ENCODE assay signal across 2 cellular contexts in genomic region chr11:32838505-32839274, GRCh38.
TF ChIP-seq lines count a peak whose summit lies in the region.

No MANE protein-coding gene starts in this region.

TF ChIP-seq in A549, 52 proteins besides CTCF, POLR2A, EP300 and RAD21 (continued from another document):
- TF ChIP-seq ELK1 (IDR thresholded peaks at IDR 0.05; ENCODE audit: low read depth, low read length) (no peak), ATOH8 (CRISPR knock-in tag; IDR thresholded peaks at IDR 0.05; ENCODE audit: low read depth) (no peak), CHD4 (IDR thresholded peaks at IDR 0.05; ENCODE audit: borderline replicate concordance) (no peak), TFCP2L1 (CRISPR knock-in tag; IDR thresholded peaks at IDR 0.05) (no peak), RCOR1 (IDR thresholded peaks at IDR 0.05; ENCODE audit: low read depth, low read length) (no peak), CEBPB (IDR thresholded peaks at IDR 0.05) (peak; percentile 96 to 97)

TF ChIP-seq in HEK293, 187 proteins besides CTCF, POLR2A, EP300 and RAD21 (continued from another document):
- no peak for TF ChIP-seq ZBTB7A (tag by site-specific recombination; IDR thresholded peaks at IDR 0.05; ENCODE audit: low read depth)
- TF ChIP-seq ZNF223 (tag by site-specific recombination; IDR thresholded peaks at IDR 0.05), result no peak
- peak; percentile 66; the same call in 1 of the 2 replicates for TF ChIP-seq GFI1B (tag by site-specific recombination; IDR thresholded peaks at IDR 0.05)
- no peak for TF ChIP-seq ZBTB8A (tag by site-specific recombination; IDR thresholded peaks at IDR 0.05)
- no peak for TF ChIP-seq ZNF362 (tag by site-specific recombination; IDR thresholded peaks at IDR 0.05)
- TF ChIP-seq OSR2 (tag by site-specific recombination; IDR thresholded peaks at IDR 0.05), result peak; percentile 85
- no peak for TF ChIP-seq ZNF529 (tag by site-specific recombination; IDR thresholded peaks at IDR 0.05; ENCODE audit: insufficient replicate concordance)
- TF ChIP-seq ZNF558 (tag by site-specific recombination; IDR thresholded peaks at IDR 0.05), result 0 out of 2 replicates have a peak, but pooled peaks have one; percentile 20
- peak; percentile 72 for TF ChIP-seq SP7 (tag by site-specific recombination; IDR thresholded peaks at IDR 0.05)
- 0 out of 2 replicates have a peak, but pooled peaks have one; percentile 23 for TF ChIP-seq PATZ1 (tag by site-specific recombination; IDR thresholded peaks at IDR 0.05)
- TF ChIP-seq ZNF629 (tag by site-specific recombination; IDR thresholded peaks at IDR 0.05), result peak; percentile 46
- TF ChIP-seq ZNF146 (tag by site-specific recombination; IDR thresholded peaks at IDR 0.05), result no peak
- peak; percentile 74 for TF ChIP-seq PRDM6 (tag by site-specific recombination; IDR thresholded peaks at IDR 0.05)
- peak; percentile 82 for TF ChIP-seq GLIS1 (tag by site-specific recombination; IDR thresholded peaks at IDR 0.05)
- no peak for TF ChIP-seq KLF17 (tag by site-specific recombination; IDR thresholded peaks at IDR 0.05)
- peak; percentile 68 for TF ChIP-seq KLF10 (tag by site-specific recombination; IDR thresholded peaks at IDR 0.05)
- TF ChIP-seq TRIM28 (IDR thresholded peaks at IDR 0.05; ENCODE audit: borderline replicate concordance, low read length), result no peak
- peak; percentile 70; the same call in 1 of the 2 replicates for TF ChIP-seq ZNF596 (tag by site-specific recombination; IDR thresholded peaks at IDR 0.05)
- no peak for TF ChIP-seq ZNF776 (tag by site-specific recombination; IDR thresholded peaks at IDR 0.05; ENCODE audit: borderline replicate concordance)
- TF ChIP-seq ZIC2 (tag by site-specific recombination; IDR thresholded peaks at IDR 0.05), result 0 out of 2 replicates have a peak, but pooled peaks have one; percentile 16
- no peak for TF ChIP-seq ZNF580 (tag by site-specific recombination; IDR thresholded peaks at IDR 0.05)
- TF ChIP-seq INSM2 (tag by site-specific recombination; IDR thresholded peaks at IDR 0.05), result peak; percentile 27; the same call in 1 of the 2 replicates
- peak; percentile 53; the same call in 1 of the 2 replicates for TF ChIP-seq ZNF664 (tag by site-specific recombination; IDR thresholded peaks at IDR 0.05)
- peak; percentile 64 for TF ChIP-seq PRDM10 (tag by site-specific recombination; IDR thresholded peaks at IDR 0.05)
- peak; percentile 37; the same call in 1 of the 2 replicates for TF ChIP-seq EGR2 (tag by site-specific recombination; IDR thresholded peaks at IDR 0.05; ENCODE audit: low read depth)
